In the genomic region with DNA sequence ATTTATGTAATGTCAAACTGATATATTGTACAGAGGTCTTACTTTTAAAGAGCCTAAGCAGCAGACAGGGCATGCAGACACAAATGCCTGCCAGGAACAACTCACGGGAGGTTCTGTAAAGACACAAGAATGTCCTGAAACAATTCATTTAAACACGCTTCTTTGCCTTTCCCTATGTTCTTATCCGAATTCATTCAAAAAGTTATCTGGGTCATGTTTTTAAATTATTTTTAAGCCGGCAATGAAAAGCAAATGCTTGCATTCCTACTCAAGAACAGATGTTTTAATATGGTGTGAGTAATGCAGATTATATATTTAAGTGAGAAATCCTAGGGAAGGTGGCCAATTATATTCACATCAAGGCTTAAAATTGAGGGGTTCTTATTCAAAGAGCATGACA, we compare ENCODE assay signal across 1 cellular context.
TF ChIP-seq lines count a peak whose summit lies in the region.

No MANE protein-coding gene starts in this region.

TF ChIP-seq in SK-N-SH treated with all-trans-retinoic acid at 6 μM for 48 hours, 23 proteins besides CTCF, POLR2A, EP300 and RAD21 (continued from another document):
- TF ChIP-seq PATZ1 (CRISPR knock-in tag; IDR thresholded peaks at IDR 0.05; ENCODE audit: borderline replicate concordance): no peak
- TF ChIP-seq ZFP3 (CRISPR knock-in tag; IDR thresholded peaks at IDR 0.05): no peak
